Comparison of ENCODE assay signal across 15 cellular contexts in the genomic region with DNA sequence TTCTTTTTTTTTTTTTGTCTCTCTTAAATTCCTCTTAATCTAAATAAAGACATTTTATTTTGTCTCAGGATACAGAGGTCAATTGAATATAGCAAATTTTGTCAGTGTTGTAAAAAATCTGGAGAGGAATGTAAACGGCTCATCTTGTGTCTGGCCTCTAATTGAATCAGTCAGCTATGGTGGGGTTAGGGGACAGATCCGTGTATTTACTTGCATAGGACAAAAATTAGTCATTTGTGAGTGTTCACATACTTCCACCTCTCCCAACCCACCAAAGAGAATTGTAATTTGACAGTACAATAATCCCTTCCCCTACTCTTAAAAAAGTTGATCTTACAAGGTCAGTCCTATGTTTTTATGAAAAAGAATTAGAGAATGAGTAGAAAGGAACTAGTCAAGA. TPM values are rescaled to one million over a fixed set of nuclear protein-coding genes. Genes with fewer than 3 reads are reported as not detected.
DNase-seq lines count a peak whose midpoint lies in the region; ATAC-seq and TF ChIP-seq lines count a peak whose summit lies in the region.
"Had no signal": no experiment of that assay in that cellular context is flagged by ENCODE, and none has a peak within 500 bp of the region (broad histone marks: within the 10 kb centered on the region; RNA-seq: fewer than 3 reads in every experiment).

No MANE protein-coding gene starts in this region.

- H3K4ac ChIP-seq in trophoblast cell (ENCODE audit: low read depth, low read length) = no peak overlapping the region

- ATAC-seq in GM21381 (IDR thresholded peaks at IDR 0.05; ENCODE audit: unreplicated experiment) (no peak), Right ventricle myocardium inferior (no peak)

- no peaks in the 10 kb centered on the region for H3K9me3 Mint-ChIP-seq in Calu3 (ENCODE audit: low read depth, unreplicated experiment)
- H3K9me3 Mint-ChIP-seq: CD8-positive, alpha-beta memory T cell had no signal

- peaks cover 54% of the 10 kb centered on the region for H3K4me1 Mint-ChIP-seq in Calu3 (ENCODE audit: low read depth, unreplicated experiment)
- H3K4me1 Mint-ChIP-seq: CD8-positive, alpha-beta memory T cell had no signal

- no peak overlapping the region for H2BK120ac ChIP-seq in trophoblast cell (ENCODE audit: insufficient read depth, low read length, poor library complexity)

- H3K4me1 ChIP-seq in trophoblast cell (ENCODE audit: control insufficient read depth in 1 of 2, insufficient read depth in 2 of 2, low read length in 2 of 2) (peaks cover 0 to 9% of the 10 kb centered on the region in 2 experiments), transverse colon (peaks cover 0 to 5% (median 1%) of the 10 kb centered on the region in 4 donors), sigmoid colon (no peaks in the 10 kb centered on the region)
- H3K4me1 ChIP-seq: HAP-1 had no signal

- H3K4me2 ChIP-seq in trophoblast cell (ENCODE audit: low read length) = no peak overlapping the region

- H3K27me3 ChIP-seq in brain microvascular endothelial cell (replicated peaks) (no peaks in the 10 kb centered on the region), trophoblast cell (ENCODE audit: insufficient read depth, low read length) (no peaks in the 10 kb centered on the region), transverse colon (no peaks in the 10 kb centered on the region), sigmoid colon (no peaks in the 10 kb centered on the region)

- TF ChIP-seq CTCF in Calu3 (IDR thresholded peaks at IDR 0.05; ENCODE audit: unreplicated experiment) (no peak), brain microvascular endothelial cell (IDR thresholded peaks at IDR 0.05; ENCODE audit: low read depth, low read length, missing control alignments) (no peak), transverse colon (IDR thresholded peaks at IDR 0.05) (no peak), sigmoid colon (IDR thresholded peaks at IDR 0.05) (no peak)

- no peak overlapping the region for H2AFZ ChIP-seq in trophoblast cell (ENCODE audit: insufficient read depth, low read length, poor library complexity)

- H4K12ac ChIP-seq in trophoblast cell (ENCODE audit: low read depth, low read length) = no peak overlapping the region

- no peaks in the 10 kb centered on the region for H3K36me3 ChIP-seq in brain microvascular endothelial cell (replicated peaks)
- peaks cover 0 to 2% of the 10 kb centered on the region in 2 experiments for H3K36me3 ChIP-seq in trophoblast cell (ENCODE audit: control insufficient read depth in 1 of 2, insufficient read depth in 2 of 2, low read length in 2 of 2)
- H3K36me3 ChIP-seq in transverse colon = no peaks in the 10 kb centered on the region
- no peaks in the 10 kb centered on the region for H3K36me3 ChIP-seq in sigmoid colon
- H3K36me3 ChIP-seq: HAP-1 had no signal

- in situ Hi-C loops in brain microvascular endothelial cell (cut with HindIII; ENCODE audit: low pct_ligation_motif_present, low sequenced_read_pairs) (no loop called here), transverse colon (cut with MboI; ENCODE audit: low pct_ligation_motif_present in 1 of 4, low pct_unique_long_range_greater_than_20kb in 1 of 4, low sequenced_read_pairs in 3 of 4) (no loop called here)

- no peak overlapping the region for H3K23ac ChIP-seq in trophoblast cell (ENCODE audit: low read length)

- H3K79me1 ChIP-seq in trophoblast cell (ENCODE audit: low read length) = peaks cover 4% of the 10 kb centered on the region

- TF ChIP-seq POLR2A in transverse colon (IDR thresholded peaks at IDR 0.05) (no peak), sigmoid colon (IDR thresholded peaks at IDR 0.05) (no peak)

- H3K27ac ChIP-seq in brain microvascular endothelial cell = peak overlapping the region; percentile 72
- H3K27ac ChIP-seq in trophoblast cell (ENCODE audit: low read depth, low read length) = peak overlapping the region; percentile 34
- H3K27ac ChIP-seq in transverse colon = no peak overlapping the region
- no peak overlapping the region for H3K27ac ChIP-seq in sigmoid colon

- TF ChIP-seq EP300 in transverse colon (IDR thresholded peaks at IDR 0.05; ENCODE audit: low read depth) (no peak), sigmoid colon (IDR thresholded peaks at IDR 0.05) (no peak)

- peaks cover 37% of the 10 kb centered on the region for H3K36me3 Mint-ChIP-seq in Calu3 (ENCODE audit: insufficient read depth, unreplicated experiment)
- H3K36me3 Mint-ChIP-seq: CD8-positive, alpha-beta memory T cell had no signal

- no peak overlapping the region for H2BK12ac ChIP-seq in trophoblast cell (ENCODE audit: low read length)

- peaks cover 3% of the 10 kb centered on the region for H3K79me2 ChIP-seq in trophoblast cell (ENCODE audit: control insufficient read depth, insufficient read depth, low read length, poor library complexity)

- H3K14ac ChIP-seq in trophoblast cell (ENCODE audit: low read length) = no peak overlapping the region

- no peak overlapping the region for H2BK5ac ChIP-seq in trophoblast cell (ENCODE audit: low read depth, low read length, poor library complexity)

- H3K4me3 Mint-ChIP-seq in Calu3 (ENCODE audit: low read depth, unreplicated experiment) = peak overlapping the region; percentile 48
- H3K4me3 Mint-ChIP-seq: CD8-positive, alpha-beta memory T cell had no signal

- H4K8ac ChIP-seq in trophoblast cell (ENCODE audit: low read depth, low read length) = no peak overlapping the region

- WGBS in trophoblast cell (ENCODE audit: extremely low coverage, insufficient coverage, insufficient read length) = no CpG with 5 or more reads among the region's 2 CpGs
- WGBS in transverse colon (ENCODE audit: low coverage in 1 of 2), 2 donors = 49 to 77% methylated on average over 2 of the region's 2 CpGs
- 79 to 89% methylated on average over 2 of the region's 2 CpGs for WGBS in sigmoid colon, 2 donors

- DNase-seq in Calu3 = no peak
- DNase-seq in M059J (ENCODE audit: low read depth) = peak; percentile 22
- no peak for DNase-seq in brain microvascular endothelial cell
- no peak for DNase-seq in trophoblast cell
- DNase-seq in transverse colon = no peak
- no peak for DNase-seq in sigmoid colon
- DNase-seq in Right ventricle myocardium inferior (ENCODE audit: missing footprints) = no peak
- DNase-seq: CD8-positive, alpha-beta memory T cell; NCI-H146; NCI-H345; NCI-H526 treated with DMSO at 0.1 percent for 48 hours; Right ventricle myocardium superior had no signal

- BruUV-seq in Calu3 (replicated peaks; lab: Mats Ljungman, UMichigan) = no TSS peak

- H4K91ac ChIP-seq in trophoblast cell (ENCODE audit: low read depth, low read length) = no peak overlapping the region

- H2AK5ac ChIP-seq in trophoblast cell (ENCODE audit: low read length) = no peak overlapping the region

- H3K9me3 ChIP-seq in trophoblast cell (ENCODE audit: insufficient read depth, low read depth, low read length) (no peaks in the 10 kb centered on the region), transverse colon (no peaks in the 10 kb centered on the region), sigmoid colon (no peaks in the 10 kb centered on the region)
- H3K9me3 ChIP-seq: HAP-1 had no signal

- intact Hi-C loops in Calu3 (cut with micrococcal nuclease; ENCODE audit: unreplicated experiment) (loop anchor here (5.0 kb wide), 1 partner anchor 170 kb away; no protein-coding TSS in a partner anchor), transverse colon (cut with DNase I; ENCODE audit: low total_unique reads) (no loop called here), sigmoid colon (cut with DNase I) (no loop called here), Right ventricle myocardium inferior (cut with DNase I) (no loop called here)

- H3K4me3 ChIP-seq in brain microvascular endothelial cell (ENCODE audit: low read depth, low read length) = no peak overlapping the region
- H3K4me3 ChIP-seq in trophoblast cell (ENCODE audit: low read depth, low read length) = no peak overlapping the region
- no peak overlapping the region for H3K4me3 ChIP-seq in transverse colon
- H3K4me3 ChIP-seq in sigmoid colon = no peak overlapping the region
- H3K4me3 ChIP-seq: HAP-1 had no signal

- H3K9ac ChIP-seq in trophoblast cell (ENCODE audit: low read length) = no peak overlapping the region

- no peaks in the 10 kb centered on the region for H3K27me3 Mint-ChIP-seq in Calu3 (ENCODE audit: unreplicated experiment)

- CTCF ChIA-PET in Calu3 (lab: Charles Lee) = interaction anchor here (1.0 kb wide), 1 partner anchor 173 kb away, joined by 3 read pairs; no protein-coding TSS in a partner anchor

- H3K18ac ChIP-seq in trophoblast cell (ENCODE audit: low read length) = no peak overlapping the region

- H3K27ac Mint-ChIP-seq in Calu3 (ENCODE audit: unreplicated experiment) = peak overlapping the region; percentile 92
- H3K27ac Mint-ChIP-seq: CD8-positive, alpha-beta memory T cell had no signal

RNA-seq across cellular contexts. Expression of gene PPARG, which starts 18.3 kb away (rescaled TPM):
- total RNA-seq in Calu3 (2022) = 81.5 and 85.8 TPM in 2 replicates
- total RNA-seq in M059J (2014; rRNA removed; shearing (Covaris generic)) = 1.6 and 7.0 TPM in 2 replicates
- polyA plus RNA-seq in trophoblast cell (2013) = 57.7 and 61.1 TPM in 2 replicates
- total RNA-seq in transverse colon = 100 to 1,000 TPM in 3 of 4 donors, 10 to 100 TPM in 1; 16.9 to 146 (median 117) TPM
- 10 to 100 TPM in 3 of 4 donors, 1 to 10 TPM in 1; 9.7 to 17.8 (median 10.9) TPM for total RNA-seq in sigmoid colon
- polyA plus RNA-seq in sigmoid colon = 100 to 1,000 TPM in 1 of 3 donors, 10 to 100 TPM in 2; 48.3 to 111 (median 96.1) TPM
- 25.7 TPM for total RNA-seq in Right ventricle myocardium inferior
- total RNA-seq: OCI-LY7 had no signal
- polyA plus RNA-seq: CD8-positive, alpha-beta memory T cell had no signal

Comparison
In these comparisons a context has a peak if more than half of its experiments do, and no peak if none do; other contexts are left out.
1. H3K27ac ChIP-seq: peak in brain microvascular endothelial cell (single experiment) and trophoblast cell (single experiment); none in transverse colon (0 of 4) and sigmoid colon (0 of 4).